ENCODE assay signal across 1 cellular context in the genomic region with DNA sequence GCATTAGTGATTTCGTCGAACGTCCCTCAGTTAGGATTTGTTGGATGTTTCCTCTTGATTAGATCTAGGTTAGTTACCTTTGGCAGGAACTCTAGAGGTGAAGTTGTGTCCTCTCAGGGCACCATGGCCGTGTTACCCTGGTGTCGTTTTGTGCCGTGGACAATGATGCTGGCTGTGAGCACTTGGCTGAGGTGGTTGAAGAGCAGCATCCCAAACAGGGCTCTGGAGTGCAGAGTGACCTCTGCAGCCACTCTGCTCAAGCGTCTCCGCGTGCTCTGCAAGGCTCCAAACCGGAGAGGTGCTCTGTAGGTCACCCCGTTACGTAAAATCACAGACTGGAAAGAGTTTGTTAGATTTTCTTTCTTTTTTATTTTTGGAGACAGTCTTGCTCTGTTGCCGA.
A peak's percentile ranks its signal among the peaks of the same experiment; 100 is the strongest.
TF ChIP-seq lines count a peak whose summit lies in the region.

No MANE protein-coding gene starts in this region.

TF ChIP-seq in HepG2, 621 proteins besides CTCF, POLR2A, EP300 and RAD21 (continued from another document):
- TF ChIP-seq ZNF770 (CRISPR knock-in tag; IDR thresholded peaks at IDR 0.05), result no peak
- TF ChIP-seq KLF9 (CRISPR knock-in tag; IDR thresholded peaks at IDR 0.05; ENCODE audit: low read depth), result no peak
- TF ChIP-seq ZNF205 (CRISPR knock-in tag; IDR thresholded peaks at IDR 0.05), result no peak
- TF ChIP-seq, protein P1, sequence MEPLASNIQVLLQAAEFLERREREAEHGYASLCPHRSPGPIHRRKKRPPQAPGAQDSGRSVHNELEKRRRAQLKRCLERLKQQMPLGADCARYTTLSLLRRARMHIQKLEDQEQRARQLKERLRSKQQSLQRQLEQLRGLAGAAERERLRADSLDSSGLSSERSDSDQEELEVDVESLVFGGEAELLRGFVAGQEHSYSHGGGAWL (CRISPR knock-in tag; IDR thresholded peaks at IDR 0.05), result no peak
- TF ChIP-seq SIN3A (IDR thresholded peaks at IDR 0.05; ENCODE audit: borderline replicate concordance, low read depth, low read length), result no peak
- peak; percentile 66; the same call in 1 of the 2 replicates for TF ChIP-seq MTF2 (CRISPR knock-in tag; IDR thresholded peaks at IDR 0.05; ENCODE audit: borderline replicate concordance)
- TF ChIP-seq GFI1 (CRISPR knock-in tag; IDR thresholded peaks at IDR 0.05; ENCODE audit: borderline replicate concordance), result no peak
- no peak for TF ChIP-seq SNAI1 (CRISPR knock-in tag; IDR thresholded peaks at IDR 0.05; ENCODE audit: borderline replicate concordance)
- TF ChIP-seq ZNF737 (CRISPR knock-in tag; IDR thresholded peaks at IDR 0.05; ENCODE audit: borderline replicate concordance), result no peak
